1 cellular context compared by ENCODE assay signal in the genomic region with DNA sequence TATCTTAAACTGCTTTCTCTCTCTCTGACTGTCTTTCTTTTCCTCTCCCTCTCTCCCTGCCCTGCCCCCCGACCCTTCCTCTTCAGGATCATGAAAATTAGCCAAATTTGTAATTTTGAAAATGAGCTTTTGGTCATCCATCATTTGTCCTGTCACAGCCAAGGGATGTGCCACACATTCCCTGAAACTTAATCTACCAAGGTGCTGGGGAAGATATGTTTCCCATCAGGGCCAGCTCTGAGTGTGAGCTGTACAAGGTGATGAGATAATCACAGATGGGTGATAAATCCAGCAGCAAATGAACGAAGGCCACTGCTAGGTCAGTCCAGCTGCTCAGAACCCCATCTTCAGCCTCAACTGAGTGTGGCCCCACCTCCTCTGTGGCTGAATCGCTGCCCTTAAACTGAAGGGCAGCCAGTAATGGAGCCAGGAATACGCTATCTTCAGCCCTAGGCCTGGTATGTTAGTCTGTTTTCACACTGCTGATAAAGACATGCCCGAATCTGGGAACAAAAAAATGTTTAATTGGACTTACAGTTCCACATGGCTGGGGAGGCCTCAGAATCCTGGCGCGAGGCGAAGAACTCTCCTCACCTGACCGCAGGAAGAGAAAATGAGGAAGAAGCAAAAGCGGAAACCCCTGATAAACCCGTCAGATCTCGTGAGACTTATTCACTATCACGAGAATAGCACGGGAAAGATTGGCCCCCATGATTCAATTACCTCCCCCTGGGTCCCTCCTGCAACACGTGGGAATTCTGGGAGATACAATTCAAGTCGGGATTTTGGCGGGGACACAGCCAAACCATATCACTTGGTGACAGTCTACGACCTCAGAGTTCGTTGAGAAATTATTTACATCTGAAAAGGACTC.
TF ChIP-seq lines count a peak whose summit lies in the region.

No MANE protein-coding gene starts in this region.

TF ChIP-seq in K562, 482 proteins besides CTCF, POLR2A, EP300 and RAD21 (continued from another document and continues in another):
- TF ChIP-seq, protein P1, sequence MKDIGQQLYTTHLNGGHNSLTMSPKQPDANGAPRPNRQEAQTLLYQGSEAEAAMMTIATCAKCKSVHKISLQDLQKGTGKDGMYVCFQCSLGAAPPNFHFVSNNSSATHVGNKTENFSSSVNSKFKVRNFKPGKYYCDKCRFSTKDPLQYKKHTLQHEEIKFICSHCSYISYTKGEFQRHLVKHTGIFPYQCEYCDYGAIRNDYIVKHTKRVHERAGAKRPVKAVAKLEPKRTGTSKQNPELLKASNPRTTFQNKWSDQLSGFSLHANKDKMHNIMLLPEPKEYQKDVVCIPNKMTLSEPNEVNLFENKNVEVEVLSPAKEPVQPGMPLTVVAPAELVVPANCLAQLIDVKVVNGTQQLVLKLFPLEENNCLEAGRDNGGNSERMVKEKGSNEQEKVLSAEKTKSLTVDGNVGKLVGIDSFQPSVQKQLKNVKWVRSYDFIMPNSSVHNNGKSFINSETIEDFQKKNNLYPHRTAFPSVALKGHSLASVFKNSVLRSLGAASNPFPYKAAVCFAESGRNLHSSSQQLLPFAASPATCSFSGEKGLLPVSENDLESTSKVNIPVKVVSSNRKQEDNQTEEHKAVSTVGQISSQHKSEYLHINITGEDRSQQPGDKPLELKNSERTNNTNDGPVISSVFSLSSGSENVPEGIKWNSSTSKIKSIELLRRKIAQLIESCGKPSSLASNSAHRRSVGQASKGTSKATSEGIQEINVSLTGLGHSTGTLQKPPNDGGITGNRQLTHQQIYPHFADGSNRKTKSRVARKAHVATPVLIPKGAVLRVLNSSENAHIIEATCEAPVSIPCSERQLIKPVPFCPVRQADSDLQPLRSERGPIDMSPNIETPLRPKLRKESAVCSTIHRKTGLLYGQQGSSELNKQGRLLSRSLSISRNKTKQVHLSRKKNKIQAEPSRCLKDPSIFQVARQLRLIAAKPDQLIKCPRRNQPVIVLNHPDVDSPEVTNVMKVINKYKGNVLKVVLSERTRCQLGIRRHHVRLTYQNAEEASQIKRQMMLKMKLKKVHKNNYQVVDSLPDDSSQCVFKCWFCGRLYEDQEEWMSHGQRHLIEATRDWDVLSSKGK (CRISPR knock-in tag; IDR thresholded peaks at IDR 0.05): no peak
- TF ChIP-seq, protein P2, sequence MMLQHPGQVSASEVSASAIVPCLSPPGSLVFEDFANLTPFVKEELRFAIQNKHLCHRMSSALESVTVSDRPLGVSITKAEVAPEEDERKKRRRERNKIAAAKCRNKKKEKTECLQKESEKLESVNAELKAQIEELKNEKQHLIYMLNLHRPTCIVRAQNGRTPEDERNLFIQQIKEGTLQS (IDR thresholded peaks at IDR 0.05): no peak
- TF ChIP-seq, protein P2 (CRISPR knock-in tag; conservative IDR thresholded peaks at IDR 0.05): peak; percentile 31; the same call in 1 of the 2 replicates
- TF ChIP-seq ZNF354B (CRISPR knock-in tag; IDR thresholded peaks at IDR 0.05): no peak
- TF ChIP-seq MAFF (IDR thresholded peaks at IDR 0.05; ENCODE audit: low read length): peak; percentile 28; the same call in 1 of the 2 replicates
- peak; percentile 39 for TF ChIP-seq ASH1L (IDR thresholded peaks at IDR 0.05; ENCODE audit: borderline replicate concordance, low read depth, partially characterized antibody)
- TF ChIP-seq, protein P3, sequence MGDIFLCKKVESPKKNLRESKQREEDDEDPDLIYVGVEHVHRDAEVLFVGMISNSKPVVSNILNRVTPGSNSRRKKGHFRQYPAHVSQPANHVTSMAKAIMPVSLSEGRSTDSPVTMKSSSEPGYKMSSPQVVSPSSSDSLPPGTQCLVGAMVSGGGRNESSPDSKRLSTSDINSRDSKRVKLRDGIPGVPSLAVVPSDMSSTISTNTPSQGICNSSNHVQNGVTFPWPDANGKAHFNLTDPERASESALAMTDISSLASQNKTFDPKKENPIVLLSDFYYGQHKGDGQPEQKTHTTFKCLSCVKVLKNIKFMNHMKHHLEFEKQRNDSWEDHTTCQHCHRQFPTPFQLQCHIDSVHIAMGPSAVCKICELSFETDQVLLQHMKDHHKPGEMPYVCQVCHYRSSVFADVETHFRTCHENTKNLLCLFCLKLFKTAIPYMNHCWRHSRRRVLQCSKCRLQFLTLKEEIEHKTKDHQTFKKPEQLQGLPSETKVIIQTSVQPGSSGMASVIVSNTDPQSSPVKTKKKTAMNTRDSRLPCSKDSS (IDR thresholded peaks at IDR 0.05; ENCODE audit: low read depth, partially characterized antibody): no peak
- TF ChIP-seq CBFA2T2 (conservative IDR thresholded peaks at IDR 0.05): peak; percentile 31; the same call in 1 of the 2 replicates
- TF ChIP-seq NCOR1 (IDR thresholded peaks at IDR 0.05): no peak
- TF ChIP-seq ZFX (CRISPR knock-in tag; IDR thresholded peaks at IDR 0.05): peak; percentile 81
- TF ChIP-seq, protein P4, sequence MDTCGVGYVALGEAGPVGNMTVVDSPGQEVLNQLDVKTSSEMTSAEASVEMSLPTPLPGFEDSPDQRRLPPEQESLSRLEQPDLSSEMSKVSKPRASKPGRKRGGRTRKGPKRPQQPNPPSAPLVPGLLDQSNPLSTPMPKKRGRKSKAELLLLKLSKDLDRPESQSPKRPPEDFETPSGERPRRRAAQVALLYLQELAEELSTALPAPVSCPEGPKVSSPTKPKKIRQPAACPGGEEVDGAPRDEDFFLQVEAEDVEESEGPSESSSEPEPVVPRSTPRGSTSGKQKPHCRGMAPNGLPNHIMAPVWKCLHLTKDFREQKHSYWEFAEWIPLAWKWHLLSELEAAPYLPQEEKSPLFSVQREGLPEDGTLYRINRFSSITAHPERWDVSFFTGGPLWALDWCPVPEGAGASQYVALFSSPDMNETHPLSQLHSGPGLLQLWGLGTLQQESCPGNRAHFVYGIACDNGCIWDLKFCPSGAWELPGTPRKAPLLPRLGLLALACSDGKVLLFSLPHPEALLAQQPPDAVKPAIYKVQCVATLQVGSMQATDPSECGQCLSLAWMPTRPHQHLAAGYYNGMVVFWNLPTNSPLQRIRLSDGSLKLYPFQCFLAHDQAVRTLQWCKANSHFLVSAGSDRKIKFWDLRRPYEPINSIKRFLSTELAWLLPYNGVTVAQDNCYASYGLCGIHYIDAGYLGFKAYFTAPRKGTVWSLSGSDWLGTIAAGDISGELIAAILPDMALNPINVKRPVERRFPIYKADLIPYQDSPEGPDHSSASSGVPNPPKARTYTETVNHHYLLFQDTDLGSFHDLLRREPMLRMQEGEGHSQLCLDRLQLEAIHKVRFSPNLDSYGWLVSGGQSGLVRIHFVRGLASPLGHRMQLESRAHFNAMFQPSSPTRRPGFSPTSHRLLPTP (IDR thresholded peaks at IDR 0.05; ENCODE audit: borderline replicate concordance, extremely low read depth, insufficient read length): no peak
- TF ChIP-seq SRSF7 (optimal IDR thresholded peaks at IDR 0.05; ENCODE audit: low read depth, low read length): no peak
- no peak for TF ChIP-seq ZNF3 (CRISPR knock-in tag; IDR thresholded peaks at IDR 0.05)
- TF ChIP-seq RBM25 (IDR thresholded peaks at IDR 0.05; ENCODE audit: low read depth, low read length, severe bottlenecking): peak; percentile 64
- TF ChIP-seq PHF8 (IDR thresholded peaks at IDR 0.05; ENCODE audit: borderline replicate concordance, low read length): peak; percentile 57; the same call in 1 of the 2 replicates
- TF ChIP-seq, protein P5, sequence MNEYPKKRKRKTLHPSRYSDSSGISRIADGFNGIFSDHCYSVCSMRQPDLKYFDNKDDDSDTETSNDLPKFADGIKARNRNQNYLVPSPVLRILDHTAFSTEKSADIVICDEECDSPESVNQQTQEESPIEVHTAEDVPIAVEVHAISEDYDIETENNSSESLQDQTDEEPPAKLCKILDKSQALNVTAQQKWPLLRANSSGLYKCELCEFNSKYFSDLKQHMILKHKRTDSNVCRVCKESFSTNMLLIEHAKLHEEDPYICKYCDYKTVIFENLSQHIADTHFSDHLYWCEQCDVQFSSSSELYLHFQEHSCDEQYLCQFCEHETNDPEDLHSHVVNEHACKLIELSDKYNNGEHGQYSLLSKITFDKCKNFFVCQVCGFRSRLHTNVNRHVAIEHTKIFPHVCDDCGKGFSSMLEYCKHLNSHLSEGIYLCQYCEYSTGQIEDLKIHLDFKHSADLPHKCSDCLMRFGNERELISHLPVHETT (CRISPR knock-in tag; conservative IDR thresholded peaks at IDR 0.05 in 1 of 2, IDR thresholded peaks at IDR 0.05 in 1 of 2): no peak
- TF ChIP-seq PHB (CRISPR knock-in tag; IDR thresholded peaks at IDR 0.05): no peak
- peak; percentile 62 for TF ChIP-seq ZNF766 (CRISPR knock-in tag; conservative IDR thresholded peaks at IDR 0.05)
- TF ChIP-seq HNRNPUL1 (IDR thresholded peaks at IDR 0.05; ENCODE audit: low read length): no peak
- no peak for TF ChIP-seq SMC3 (conservative IDR thresholded peaks at IDR 0.05; ENCODE audit: insufficient read depth, low read depth, low read length)
- peak; percentile 56; the same call in 1 of the 2 replicates for TF ChIP-seq GTF2E2 (tag; IDR thresholded peaks at IDR 0.05)
- peak; percentile 44 for TF ChIP-seq TAF9B (IDR thresholded peaks at IDR 0.05; ENCODE audit: partially characterized antibody)
- TF ChIP-seq FOS (IDR thresholded peaks at IDR 0.05; ENCODE audit: extremely low read depth, insufficient read length): no peak
- peak; percentile 49 for TF ChIP-seq RBFOX2 (IDR thresholded peaks at IDR 0.05; ENCODE audit: low read depth, low read length)
- TF ChIP-seq, protein P6, sequence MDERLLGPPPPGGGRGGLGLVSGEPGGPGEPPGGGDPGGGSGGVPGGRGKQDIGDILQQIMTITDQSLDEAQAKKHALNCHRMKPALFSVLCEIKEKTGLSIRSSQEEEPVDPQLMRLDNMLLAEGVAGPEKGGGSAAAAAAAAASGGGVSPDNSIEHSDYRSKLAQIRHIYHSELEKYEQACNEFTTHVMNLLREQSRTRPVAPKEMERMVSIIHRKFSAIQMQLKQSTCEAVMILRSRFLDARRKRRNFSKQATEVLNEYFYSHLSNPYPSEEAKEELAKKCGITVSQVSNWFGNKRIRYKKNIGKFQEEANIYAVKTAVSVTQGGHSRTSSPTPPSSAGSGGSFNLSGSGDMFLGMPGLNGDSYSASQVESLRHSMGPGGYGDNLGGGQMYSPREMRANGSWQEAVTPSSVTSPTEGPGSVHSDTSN (CRISPR knock-in tag; IDR thresholded peaks at IDR 0.05; ENCODE audit: low read depth): no peak
- TF ChIP-seq, protein P6 (tag; conservative IDR thresholded peaks at IDR 0.05; ENCODE audit: low read depth): peak; percentile 70
- TF ChIP-seq ZNF175 (CRISPR knock-in tag; IDR thresholded peaks at IDR 0.05; ENCODE audit: low read depth): 0 out of 2 replicates have a peak, but pooled peaks have one; percentile 35
- no peak for TF ChIP-seq MTA1 (IDR thresholded peaks at IDR 0.05; ENCODE audit: borderline replicate concordance)
- TF ChIP-seq SRSF3 (IDR thresholded peaks at IDR 0.05; ENCODE audit: insufficient read depth, low read length): no peak
- TF ChIP-seq, protein P7, sequence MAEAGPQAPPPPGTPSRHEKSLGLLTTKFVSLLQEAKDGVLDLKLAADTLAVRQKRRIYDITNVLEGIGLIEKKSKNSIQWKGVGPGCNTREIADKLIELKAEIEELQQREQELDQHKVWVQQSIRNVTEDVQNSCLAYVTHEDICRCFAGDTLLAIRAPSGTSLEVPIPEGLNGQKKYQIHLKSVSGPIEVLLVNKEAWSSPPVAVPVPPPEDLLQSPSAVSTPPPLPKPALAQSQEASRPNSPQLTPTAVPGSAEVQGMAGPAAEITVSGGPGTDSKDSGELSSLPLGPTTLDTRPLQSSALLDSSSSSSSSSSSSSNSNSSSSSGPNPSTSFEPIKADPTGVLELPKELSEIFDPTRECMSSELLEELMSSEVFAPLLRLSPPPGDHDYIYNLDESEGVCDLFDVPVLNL (CRISPR knock-in tag; IDR thresholded peaks at IDR 0.05; ENCODE audit: low read depth): no peak
- TF ChIP-seq CXXC5 (CRISPR knock-in tag; IDR thresholded peaks at IDR 0.05): peak; percentile 38; the same call in 1 of the 2 replicates
- TF ChIP-seq BACH1 (tag; IDR thresholded peaks at IDR 0.05): no peak
- no peak for TF ChIP-seq DDX20 (tag; IDR thresholded peaks at IDR 0.05; ENCODE audit: low read depth)
- no peak for TF ChIP-seq ZNF586 (CRISPR knock-in tag; conservative IDR thresholded peaks at IDR 0.05)
- TF ChIP-seq L3MBTL2 (IDR thresholded peaks at IDR 0.05): peak; percentile 87
- TF ChIP-seq ETS2 (tag; IDR thresholded peaks at IDR 0.05; ENCODE audit: borderline replicate concordance, poor library complexity, severe bottlenecking): no peak
- no peak for TF ChIP-seq HDAC3 (IDR thresholded peaks at IDR 0.05; ENCODE audit: borderline replicate concordance, partially characterized antibody)
- TF ChIP-seq, protein P8, sequence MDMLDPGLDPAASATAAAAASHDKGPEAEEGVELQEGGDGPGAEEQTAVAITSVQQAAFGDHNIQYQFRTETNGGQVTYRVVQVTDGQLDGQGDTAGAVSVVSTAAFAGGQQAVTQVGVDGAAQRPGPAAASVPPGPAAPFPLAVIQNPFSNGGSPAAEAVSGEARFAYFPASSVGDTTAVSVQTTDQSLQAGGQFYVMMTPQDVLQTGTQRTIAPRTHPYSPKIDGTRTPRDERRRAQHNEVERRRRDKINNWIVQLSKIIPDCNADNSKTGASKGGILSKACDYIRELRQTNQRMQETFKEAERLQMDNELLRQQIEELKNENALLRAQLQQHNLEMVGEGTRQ (CRISPR knock-in tag; IDR thresholded peaks at IDR 0.05): 0 out of 2 replicates have a peak, but pooled peaks have one; percentile 10
- no peak for TF ChIP-seq STAG1 (CRISPR knock-in tag; IDR thresholded peaks at IDR 0.05; ENCODE audit: borderline replicate concordance)
- 0 out of 2 replicates have a peak, but pooled peaks have one; percentile 24 for TF ChIP-seq BHLHE40 (IDR thresholded peaks at IDR 0.05; ENCODE audit: low read length)
- TF ChIP-seq, protein P9, sequence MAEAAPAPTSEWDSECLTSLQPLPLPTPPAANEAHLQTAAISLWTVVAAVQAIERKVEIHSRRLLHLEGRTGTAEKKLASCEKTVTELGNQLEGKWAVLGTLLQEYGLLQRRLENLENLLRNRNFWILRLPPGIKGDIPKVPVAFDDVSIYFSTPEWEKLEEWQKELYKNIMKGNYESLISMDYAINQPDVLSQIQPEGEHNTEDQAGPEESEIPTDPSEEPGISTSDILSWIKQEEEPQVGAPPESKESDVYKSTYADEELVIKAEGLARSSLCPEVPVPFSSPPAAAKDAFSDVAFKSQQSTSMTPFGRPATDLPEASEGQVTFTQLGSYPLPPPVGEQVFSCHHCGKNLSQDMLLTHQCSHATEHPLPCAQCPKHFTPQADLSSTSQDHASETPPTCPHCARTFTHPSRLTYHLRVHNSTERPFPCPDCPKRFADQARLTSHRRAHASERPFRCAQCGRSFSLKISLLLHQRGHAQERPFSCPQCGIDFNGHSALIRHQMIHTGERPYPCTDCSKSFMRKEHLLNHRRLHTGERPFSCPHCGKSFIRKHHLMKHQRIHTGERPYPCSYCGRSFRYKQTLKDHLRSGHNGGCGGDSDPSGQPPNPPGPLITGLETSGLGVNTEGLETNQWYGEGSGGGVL (CRISPR knock-in tag; IDR thresholded peaks at IDR 0.05): no peak
- TF ChIP-seq ELF1 (tag; IDR thresholded peaks at IDR 0.05): peak; percentile 74
- peak; percentile 55 for TF ChIP-seq POLR2B (IDR thresholded peaks at IDR 0.05; ENCODE audit: low read depth, partially characterized antibody)
